Comparison of ENCODE assay signal across 8 cellular contexts in the genomic region with DNA sequence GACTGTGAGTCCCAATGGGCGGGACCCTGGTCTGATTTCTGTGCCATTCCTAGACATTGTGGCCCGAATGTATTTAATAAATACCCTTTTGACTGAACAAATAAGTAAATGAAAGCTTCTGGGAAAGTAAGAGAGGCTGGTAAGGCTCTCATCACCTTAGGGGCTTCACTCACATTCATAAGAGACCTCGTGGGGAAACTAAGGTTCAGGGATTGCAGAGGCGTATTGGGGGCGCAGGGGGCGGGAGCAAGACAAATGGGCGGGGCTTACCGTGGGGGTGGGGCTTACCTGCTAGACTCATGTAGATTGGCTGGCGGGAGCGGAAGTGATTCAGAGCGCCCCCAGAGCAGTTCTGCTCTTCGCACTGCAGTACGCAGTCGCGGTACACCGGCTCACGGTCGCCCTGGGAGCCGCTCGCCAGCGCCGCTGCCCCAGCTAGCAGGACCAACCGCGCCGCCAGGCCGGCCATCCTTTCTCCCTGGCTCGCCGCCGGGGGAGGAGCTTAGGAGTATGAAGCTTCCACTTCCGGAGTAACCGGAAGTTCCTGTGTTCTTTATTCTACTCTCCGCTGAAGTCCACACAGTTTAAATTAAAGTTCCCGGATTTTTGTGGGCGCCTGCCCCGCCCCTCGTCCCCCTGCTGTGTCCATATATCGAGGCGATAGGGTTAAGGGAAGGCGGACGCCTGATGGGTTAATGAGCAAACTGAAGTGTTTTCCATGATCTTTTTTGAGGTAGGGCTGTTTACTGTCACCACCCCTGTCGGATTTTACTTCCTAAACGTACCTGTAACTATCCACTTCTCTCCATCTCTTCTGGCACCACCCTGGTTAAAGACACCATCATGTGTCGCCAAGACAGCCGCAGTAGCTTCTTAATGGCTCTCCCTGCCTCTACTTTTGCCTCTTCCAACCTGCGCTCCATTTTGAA. TPM values are rescaled to one million over a fixed set of nuclear protein-coding genes. Genes with fewer than 3 reads are reported as not detected.
DNase-seq lines count a peak whose midpoint lies in the region; ATAC-seq and TF ChIP-seq lines count a peak whose summit lies in the region.

A gene with protein sequence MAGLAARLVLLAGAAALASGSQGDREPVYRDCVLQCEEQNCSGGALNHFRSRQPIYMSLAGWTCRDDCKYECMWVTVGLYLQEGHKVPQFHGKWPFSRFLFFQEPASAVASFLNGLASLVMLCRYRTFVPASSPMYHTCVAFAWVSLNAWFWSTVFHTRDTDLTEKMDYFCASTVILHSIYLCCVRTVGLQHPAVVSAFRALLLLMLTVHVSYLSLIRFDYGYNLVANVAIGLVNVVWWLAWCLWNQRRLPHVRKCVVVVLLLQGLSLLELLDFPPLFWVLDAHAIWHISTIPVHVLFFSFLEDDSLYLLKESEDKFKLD (minus strand): TSS at position 512 of the 929 bp plus-strand sequence. CDS start 43 bp downstream, at position 469.

- H3K4me1 ChIP-seq in heart right ventricle (peaks cover 2 to 19% (median 14%) of the 10 kb centered on the region in 9 donors), upper lobe of left lung (peaks cover 8 to 18% (median 16%) of the 10 kb centered on the region in 4 donors)

- H3K4me3 ChIP-seq in GM12875 (ENCODE audit: low read depth, low read length) (peak within 1 kb of the TSS; percentile 67), heart right ventricle (peak within 1 kb of the TSS; percentile 62 to 90 (median 68)), upper lobe of left lung (peak within 1 kb of the TSS; percentile 47 to 86 (median 74))

- DNase-seq in NCI-H1417 (lab: John Stamatoyannopoulos, UW): peak; percentile 90 to 97 (median 96)
- peak; percentile 64 for DNase-seq in T follicular helper cell (ENCODE audit: low read depth)
- DNase-seq in heart right ventricle: peak; percentile 89
- peak; percentile 67 to 96 (median 80) for DNase-seq in posterior cingulate gyrus
- DNase-seq in upper lobe of left lung: peak; percentile 89 to 93

- H3K27me3 ChIP-seq in heart right ventricle (no peaks in the 10 kb centered on the region), upper lobe of left lung (no peaks in the 10 kb centered on the region)

- no peak for TF ChIP-seq CTCF in GM12875 (IDR thresholded peaks at IDR 0.05; ENCODE audit: borderline replicate concordance, insufficient read depth, low read depth, low read length)
- TF ChIP-seq CTCF in heart right ventricle (IDR thresholded peaks at IDR 0.05): peak in 2 of 9 donors; percentile 16 to 22
- peak in 1 of 6 experiments; percentile 13 for TF ChIP-seq CTCF in upper lobe of left lung (IDR thresholded peaks at IDR 0.05)

- no peak for TF ChIP-seq EP300 in upper lobe of left lung (IDR thresholded peaks at IDR 0.05)

- WGBS in adipose tissue, 3 donors: 1 to 4% (median 3%) methylated on average over 45 of the region's 45 CpGs
- WGBS in heart right ventricle, 2 donors: 4% methylated on average over 44 to 45 of the region's 45 CpGs
- WGBS in upper lobe of left lung, 2 donors: 3 to 4% methylated on average over 33 to 45 of the region's 45 CpGs

- peak; percentile 85 for ATAC-seq in HG02763 (IDR thresholded peaks at IDR 0.05; ENCODE audit: unreplicated experiment)
- peak; percentile 95 to 96 (median 95) for ATAC-seq in heart right ventricle
- peak; percentile 92 to 96 for ATAC-seq in upper lobe of left lung (ENCODE audit: low FRiP score in 2 of 2)

- peak in 3 of 4 donors; percentile 32 to 66 (median 51) for TF ChIP-seq POLR2A in upper lobe of left lung (IDR thresholded peaks at IDR 0.05)

- H3K27ac ChIP-seq in adipose tissue (ENCODE audit: low read depth, low read length) (peak within 1 kb of the TSS; percentile 46), heart right ventricle (peak within 1 kb of the TSS; percentile 88 to 98 (median 94)), upper lobe of left lung (peak within 1 kb of the TSS; percentile 87 to 95 (median 90))

- H3K36me3 ChIP-seq in heart right ventricle (peaks cover 0 to 28% (median 0%) of the 10 kb centered on the region in 9 donors), upper lobe of left lung (peaks cover 0 to 18% (median 4%) of the 10 kb centered on the region in 4 donors)

- intact Hi-C loops in heart right ventricle (cut with DNase I) (loop anchor here in 3 of 10 donors (5.0 kb wide), 1 partner anchor 44 kb away; a partner anchor contains a TSS), posterior cingulate gyrus (cut with DNase I) (loop anchor here (2.0 kb wide), 1 partner anchor 43 kb away; a partner anchor contains a TSS)

- H3K9me3 ChIP-seq in heart right ventricle: no peaks in the 10 kb centered on the region
- H3K9me3 ChIP-seq in upper lobe of left lung: no peaks in the 10 kb centered on the region

RNA-seq across cellular contexts. Expression of the gene that starts here (rescaled TPM):
- polyA plus RNA-seq in adipose tissue (10 to 100 TPM in 2 of 3 donors, 1 to 10 TPM in 1; 8.4 to 19.9 (median 12.3) TPM), heart right ventricle (10 to 100 TPM; 12.5 to 16.8 TPM)
- total RNA-seq in heart right ventricle (10 to 100 TPM in 9 of 10 donors, 1 to 10 TPM in 1; 9.2 to 18.2 (median 13.8) TPM), upper lobe of left lung (10 to 100 TPM; 15.2 to 64.0 (median 27.9) TPM)

Comparison
In these comparisons a context has a peak if more than half of its experiments do, and no peak if none do; other contexts are left out.
1. Peak in every context shown above with its lines: DNase-seq, ATAC-seq, H3K4me3 ChIP-seq and H3K27ac ChIP-seq.